ENCODE assay signal across 1 cellular context in genomic region chr6:90583783-90584481, GRCh38.
A peak's percentile ranks its signal among the peaks of the same experiment; 100 is the strongest.
TF ChIP-seq lines count a peak whose summit lies in the region.

No MANE protein-coding gene starts in this region.

TF ChIP-seq in HepG2, 621 proteins besides CTCF, POLR2A, EP300 and RAD21:
- TF ChIP-seq, protein P1, sequence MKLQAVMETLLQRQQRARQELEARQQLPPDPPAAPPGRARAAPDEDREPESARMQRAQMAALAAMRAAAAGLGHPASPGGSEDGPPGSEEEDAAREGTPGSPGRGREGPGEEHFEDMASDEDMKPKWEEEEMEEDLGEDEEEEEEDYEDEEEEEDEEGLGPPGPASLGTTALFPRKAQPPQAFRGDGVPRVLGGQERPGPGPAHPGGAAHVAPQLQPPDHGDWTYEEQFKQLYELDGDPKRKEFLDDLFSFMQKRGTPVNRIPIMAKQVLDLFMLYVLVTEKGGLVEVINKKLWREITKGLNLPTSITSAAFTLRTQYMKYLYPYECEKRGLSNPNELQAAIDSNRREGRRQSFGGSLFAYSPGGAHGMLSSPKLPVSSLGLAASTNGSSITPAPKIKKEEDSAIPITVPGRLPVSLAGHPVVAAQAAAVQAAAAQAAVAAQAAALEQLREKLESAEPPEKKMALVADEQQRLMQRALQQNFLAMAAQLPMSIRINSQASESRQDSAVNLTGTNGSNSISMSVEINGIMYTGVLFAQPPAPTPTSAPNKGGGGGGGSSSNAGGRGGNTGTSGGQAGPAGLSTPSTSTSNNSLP (IDR thresholded peaks at IDR 0.05; ENCODE audit: low read depth, low read length) = 0 out of 2 replicates have a peak, but pooled peaks have one; percentile 8
- TF ChIP-seq UBTF (CRISPR knock-in tag; IDR thresholded peaks at IDR 0.05) = no peak
- TF ChIP-seq FOXP1 (IDR thresholded peaks at IDR 0.05) = no peak
- TF ChIP-seq FOXP1 (CRISPR knock-in tag; IDR thresholded peaks at IDR 0.05) = 0 out of 2 replicates have a peak, but pooled peaks have one; percentile 36
- no peak for TF ChIP-seq POGZ (CRISPR knock-in tag; IDR thresholded peaks at IDR 0.05)
- TF ChIP-seq ZNF367 (CRISPR knock-in tag; IDR thresholded peaks at IDR 0.05; ENCODE audit: borderline replicate concordance) = no peak
- TF ChIP-seq CEBPB (IDR thresholded peaks at IDR 0.05; ENCODE audit: borderline replicate concordance, low read depth, low read length) = peak; percentile 57; the same call in 1 of the 2 replicates
- TF ChIP-seq ELF4 (CRISPR knock-in tag; IDR thresholded peaks at IDR 0.05; ENCODE audit: borderline replicate concordance) = no peak
- TF ChIP-seq JUN (CRISPR knock-in tag; IDR thresholded peaks at IDR 0.05) = no peak
- TF ChIP-seq MAFK (conservative IDR thresholded peaks at IDR 0.05 in 1 of 2, IDR thresholded peaks at IDR 0.05 in 1 of 2; ENCODE audit: low read length in 2 of 2) = peak; percentile 25 to 60; a peak in 3 of 4 replicates
